Comparison of ENCODE assay signal across 23 cellular contexts in the genomic region with DNA sequence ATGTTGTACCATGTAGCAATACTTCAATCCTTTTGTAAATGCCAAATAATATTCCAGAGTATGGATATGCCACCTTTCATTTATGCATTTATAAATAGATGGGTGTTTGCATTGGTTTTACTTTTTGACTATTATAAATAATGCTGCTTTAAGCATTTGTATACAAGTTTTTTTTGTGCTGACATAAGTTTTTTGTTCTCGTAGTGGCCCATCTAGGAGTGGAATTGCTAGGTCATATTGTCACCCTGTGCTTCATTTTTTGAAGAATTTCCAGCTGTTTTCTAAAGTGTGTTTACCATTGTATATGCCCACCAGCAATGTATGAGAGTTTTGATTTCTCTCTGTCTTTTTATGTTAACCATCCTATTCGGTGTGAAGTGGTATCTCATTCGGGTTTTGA. TPM values are rescaled to one million over a fixed set of nuclear protein-coding genes. Genes with fewer than 3 reads are reported as not detected.
DNase-seq lines count a peak whose midpoint lies in the region; ATAC-seq and TF ChIP-seq lines count a peak whose summit lies in the region.
"Had no signal": no experiment of that assay in that cellular context is flagged by ENCODE, and none has a peak within 500 bp of the region (broad histone marks: within the 10 kb centered on the region; RNA-seq: fewer than 3 reads in every experiment).

No MANE protein-coding gene starts in this region.

- peaks cover 0 to 2% of the 10 kb centered on the region in 2 donors for H3K9me3 Mint-ChIP-seq in activated T-cell treated with anti-CD3 and anti-CD28 coated beads, Interleukin-2, amount 50 U/mL, for 72 hours
- H3K9me3 Mint-ChIP-seq in activated T-cell treated with anti-CD3 and anti-CD28 coated beads, Interleukin-2, amount 50 U/mL, for 24 hours, result no peaks in the 10 kb centered on the region
- H3K9me3 Mint-ChIP-seq in WTC11, result peaks cover 32% of the 10 kb centered on the region
- H3K9me3 Mint-ChIP-seq in Caco-2 (ENCODE audit: unreplicated experiment), result peaks cover 9% of the 10 kb centered on the region
- peaks cover 3% of the 10 kb centered on the region for H3K9me3 Mint-ChIP-seq in osteocyte (ENCODE audit: unreplicated experiment)

- no peak for TF ChIP-seq CTCF in HEK293 (tag by site-specific recombination; IDR thresholded peaks at IDR 0.05)
- TF ChIP-seq CTCF in WTC11 (IDR thresholded peaks at IDR 0.05), result no peak
- TF ChIP-seq CTCF in Caco-2 (IDR thresholded peaks at IDR 0.05; ENCODE audit: insufficient read depth in 1 of 2, low read depth in 1 of 2, low read length in 1 of 2, severe bottlenecking in 1 of 2, unreplicated experiment in 1 of 2), result no peak
- TF ChIP-seq CTCF in osteocyte (IDR thresholded peaks at IDR 0.05), result no peak
- no peak for TF ChIP-seq CTCF in upper lobe of left lung (IDR thresholded peaks at IDR 0.05)

- H3K4me3 ChIP-seq in HEK293 (ENCODE audit: low read depth, low read length) (no peak overlapping the region), Caco-2 (ENCODE audit: low read depth, low read length) (no peak overlapping the region), upper lobe of left lung (no peak overlapping the region)
- H3K4me3 ChIP-seq: BLaER1 treated with 17β-estradiol and CSF1 and Interleukin-3, amounts not matched to agents 10 nM and 100 nM; GM12878; GM23248 had no signal

- H3K27me3 Mint-ChIP-seq in activated T-cell treated with anti-CD3 and anti-CD28 coated beads, Interleukin-2, amount 50 U/mL, for 72 hours (ENCODE audit: low read depth), result peaks cover 37% of the 10 kb centered on the region
- H3K27me3 Mint-ChIP-seq in activated T-cell treated with anti-CD3 and anti-CD28 coated beads, Interleukin-2, amount 50 U/mL, for 24 hours, result peaks cover 44% of the 10 kb centered on the region
- H3K27me3 Mint-ChIP-seq in WTC11 (ENCODE audit: low read depth) (no peaks in the 10 kb centered on the region), Caco-2 (ENCODE audit: insufficient read depth, unreplicated experiment) (peaks cover 3% of the 10 kb centered on the region), osteocyte (ENCODE audit: unreplicated experiment) (peaks cover 80% of the 10 kb centered on the region)

- no peak overlapping the region for H3K27ac ChIP-seq in HEK293 (ENCODE audit: extremely low read depth, low read depth, low read length)
- no peak overlapping the region for H3K27ac ChIP-seq in upper lobe of left lung
- H3K27ac ChIP-seq: 22Rv1; BLaER1 treated with 17β-estradiol and CSF1 and Interleukin-3, amounts not matched to agents 10 nM and 100 nM; GM23248 had no signal

- BruUV-seq in Caco-2 (replicated peaks; lab: Mats Ljungman, UMichigan), result no TSS peak

- no peak overlapping the region for H3K4me3 Mint-ChIP-seq in activated T-cell treated with anti-CD3 and anti-CD28 coated beads, Interleukin-2, amount 50 U/mL, for 72 hours
- no peak overlapping the region for H3K4me3 Mint-ChIP-seq in activated T-cell treated with anti-CD3 and anti-CD28 coated beads, Interleukin-2, amount 50 U/mL, for 24 hours
- H3K4me3 Mint-ChIP-seq in WTC11, result no peak overlapping the region
- no peak overlapping the region for H3K4me3 Mint-ChIP-seq in Caco-2 (ENCODE audit: unreplicated experiment)
- no peak overlapping the region for H3K4me3 Mint-ChIP-seq in osteocyte (ENCODE audit: unreplicated experiment)
- H3K4me3 Mint-ChIP-seq: CD14-positive monocyte; CD4-positive, alpha-beta T cell; CD8-positive, alpha-beta memory T cell had no signal

- H3K4me1 Mint-ChIP-seq in activated T-cell treated with anti-CD3 and anti-CD28 coated beads, Interleukin-2, amount 50 U/mL, for 72 hours (ENCODE audit: low read depth), result no peaks in the 10 kb centered on the region
- H3K4me1 Mint-ChIP-seq in activated T-cell treated with anti-CD3 and anti-CD28 coated beads, Interleukin-2, amount 50 U/mL, for 24 hours (ENCODE audit: low read depth), result no peaks in the 10 kb centered on the region
- peaks cover 70% of the 10 kb centered on the region for H3K4me1 Mint-ChIP-seq in WTC11
- no peaks in the 10 kb centered on the region for H3K4me1 Mint-ChIP-seq in Caco-2 (ENCODE audit: low read depth, unreplicated experiment)
- no peaks in the 10 kb centered on the region for H3K4me1 Mint-ChIP-seq in osteocyte (ENCODE audit: unreplicated experiment)
- H3K4me1 Mint-ChIP-seq: CD14-positive monocyte; CD8-positive, alpha-beta memory T cell had no signal

- no peak for TF ChIP-seq EP300 in upper lobe of left lung (IDR thresholded peaks at IDR 0.05)

- POLR2A ChIA-PET in HEK293 (lab: Yijun Ruan, JAX) (no interaction called here), WTC11 (lab: Charles Lee) (no interaction called here), Caco-2 (lab: Charles Lee) (no interaction called here)

- intact Hi-C loops in Caco-2 (cut with micrococcal nuclease; ENCODE audit: unreplicated experiment), result no loop called here

- CTCF ChIA-PET in HEK293 (lab: Yijun Ruan, JAX) (no interaction called here), WTC11 (lab: Charles Lee) (no interaction called here), Caco-2 (lab: Charles Lee) (no interaction called here)

- TF ChIP-seq POLR2A in upper lobe of left lung (IDR thresholded peaks at IDR 0.05), result no peak

- H3K4me1 ChIP-seq in HEK293 (ENCODE audit: control insufficient read depth, insufficient read depth, low read length) (peaks cover 24% of the 10 kb centered on the region), Caco-2 (no peaks in the 10 kb centered on the region), upper lobe of left lung (peaks cover 0 to 7% (median 3%) of the 10 kb centered on the region in 4 donors)
- H3K4me1 ChIP-seq: BE2C; BLaER1 treated with 17β-estradiol and CSF1 and Interleukin-3, amounts not matched to agents 10 nM and 100 nM had no signal

- WGBS in upper lobe of left lung, 2 donors, result 90 to 92% methylated on average over 3 of the region's 3 CpGs

- peaks cover 0 to 1% of the 10 kb centered on the region in 2 donors for H3K36me3 Mint-ChIP-seq in activated T-cell treated with anti-CD3 and anti-CD28 coated beads, Interleukin-2, amount 50 U/mL, for 72 hours (ENCODE audit: insufficient read depth in 2 of 2)
- H3K36me3 Mint-ChIP-seq in activated T-cell treated with anti-CD3 and anti-CD28 coated beads, Interleukin-2, amount 50 U/mL, for 24 hours (ENCODE audit: low read depth), result no peaks in the 10 kb centered on the region
- H3K36me3 Mint-ChIP-seq in WTC11 (peaks cover 32% of the 10 kb centered on the region), Caco-2 (ENCODE audit: insufficient read depth, unreplicated experiment) (no peaks in the 10 kb centered on the region), osteocyte (ENCODE audit: unreplicated experiment) (no peaks in the 10 kb centered on the region)
- H3K36me3 Mint-ChIP-seq: CD14-positive monocyte had no signal

- H3K27me3 ChIP-seq in Caco-2 (replicated peaks; ENCODE audit: control insufficient read depth, insufficient read depth, low read length) (no peaks in the 10 kb centered on the region), upper lobe of left lung (no peaks in the 10 kb centered on the region)
- H3K27me3 ChIP-seq: BLaER1 treated with 17β-estradiol and CSF1 and Interleukin-3, amounts not matched to agents 10 nM and 100 nM had no signal

- H3K36me3 ChIP-seq in HEK293 (ENCODE audit: control insufficient read depth in 2 of 2, insufficient read depth in 1 of 2, low read length in 2 of 2) (peaks cover 0 to 4% of the 10 kb centered on the region in 2 experiments; a peak in 1 of 3 replicates), Caco-2 (ENCODE audit: control insufficient read depth, insufficient read depth, low read length) (no peaks in the 10 kb centered on the region), upper lobe of left lung (no peaks in the 10 kb centered on the region)
- H3K36me3 ChIP-seq: BE2C; BLaER1 treated with 17β-estradiol and CSF1 and Interleukin-3, amounts not matched to agents 10 nM and 100 nM had no signal

- H3K27ac Mint-ChIP-seq in activated T-cell treated with anti-CD3 and anti-CD28 coated beads, Interleukin-2, amount 50 U/mL, for 72 hours, result peak overlapping the region; percentile 13
- no peak overlapping the region for H3K27ac Mint-ChIP-seq in activated T-cell treated with anti-CD3 and anti-CD28 coated beads, Interleukin-2, amount 50 U/mL, for 24 hours
- H3K27ac Mint-ChIP-seq in WTC11, result peak overlapping the region; percentile 14; the same call in 1 of the 2 replicates
- no peak overlapping the region for H3K27ac Mint-ChIP-seq in Caco-2 (ENCODE audit: unreplicated experiment)
- no peak overlapping the region for H3K27ac Mint-ChIP-seq in osteocyte (ENCODE audit: unreplicated experiment)
- H3K27ac Mint-ChIP-seq: CD14-positive monocyte; CD4-positive, alpha-beta T cell; CD8-positive, alpha-beta memory T cell had no signal

- H3K9me3 ChIP-seq in HEK293 (ENCODE audit: control insufficient read depth, insufficient read depth, low read depth, low read length) (no peaks in the 10 kb centered on the region), Caco-2 (no peaks in the 10 kb centered on the region), upper lobe of left lung (no peaks in the 10 kb centered on the region)
- H3K9me3 ChIP-seq: BE2C had no signal

- ATAC-seq in activated T-cell treated with anti-CD3 and anti-CD28 coated beads, Interleukin-2, amount 50 U/mL, for 72 hours (replicated peaks in 1 of 2), result no peak
- no peak for ATAC-seq in WTC11
- ATAC-seq in upper lobe of left lung (ENCODE audit: low FRiP score in 2 of 2), result no peak
- ATAC-seq: GM12878 had no signal

- no peak for DNase-seq in activated T-cell treated with anti-CD3 and anti-CD28 coated beads, Interleukin-2, amount 50 U/mL, for 72 hours
- no peak for DNase-seq in activated T-cell treated with anti-CD3 and anti-CD28 coated beads, Interleukin-2, amount 50 U/mL, for 24 hours
- no peak for DNase-seq in WTC11 (ENCODE audit: low spot score)
- DNase-seq in Caco-2, result no peak
- DNase-seq in osteocyte (ENCODE audit: extremely low spot score, unreplicated experiment), result no peak
- no peak for DNase-seq in upper lobe of left lung
- DNase-seq: ACHN; AML-193; BE2C; Calu3; CD4-positive, alpha-beta T cell; CD8-positive, alpha-beta memory T cell; DMS153; EL; GDM1; GM23248; H7; HCEC 1CT had no signal

TF ChIP-seq in HEK293, 187 proteins besides CTCF, POLR2A, EP300 and RAD21 (continues in another document):
- TF ChIP-seq ZNF140 (tag by site-specific recombination; IDR thresholded peaks at IDR 0.05), result peak; percentile 91
- TF ChIP-seq HOXC10 (CRISPR knock-in tag; IDR thresholded peaks at IDR 0.05), result no peak
- TF ChIP-seq ZNF660 (tag by site-specific recombination; IDR thresholded peaks at IDR 0.05), result no peak

RNA-seq across cellular contexts. Expression of a gene that starts 6.9 kb away (rescaled TPM):
- total RNA-seq in activated T-cell treated with anti-CD3 and anti-CD28 coated beads, Interleukin-2, amount 50 U/mL, for 72 hours, result under 1 TPM; 0.12 to 0.21 TPM
- 69.5 to 74.5 TPM (median 69.8 TPM) in 3 replicates for total RNA-seq in WTC11 (2021)
- 23.2 and 31.1 TPM in 2 replicates for total RNA-seq in Caco-2 (2022)
- total RNA-seq in osteocyte, result 0.89 and 0.99 TPM in 2 replicates
- total RNA-seq in upper lobe of left lung, result 100 to 1,000 TPM in 2 of 6 donors, 10 to 100 TPM in 4; 22.3 to 129 (median 60.4) TPM
- total RNA-seq: GM23248 had no signal

RNA-seq across cellular contexts. Expression of a gene that starts 36.1 kb away (rescaled TPM):
- total RNA-seq in activated T-cell treated with anti-CD3 and anti-CD28 coated beads, Interleukin-2, amount 50 U/mL, for 72 hours, result 10 to 100 TPM; 16.0 to 17.1 TPM
- total RNA-seq in WTC11 (2021), result 13.4 to 15.8 TPM (median 14.8 TPM) in 3 replicates
- total RNA-seq in Caco-2 (2022), result 13.9 and 15.3 TPM in 2 replicates
- 18.9 and 20.8 TPM in 2 replicates for total RNA-seq in osteocyte
- total RNA-seq in upper lobe of left lung, result 10 to 100 TPM in 4 of 6 donors, 1 to 10 TPM in 2; 4.2 to 37.5 (median 18.9) TPM

Comparison
In these comparisons a context has a peak if more than half of its experiments do, and no peak if none do; other contexts are left out.
1. H3K27ac Mint-ChIP-seq: peak in activated T-cell treated with anti-CD3 and anti-CD28 coated beads, Interleukin-2, amount 50 U/mL, for 72 hours (single experiment) and WTC11 (single experiment); none in activated T-cell treated with anti-CD3 and anti-CD28 coated beads, Interleukin-2, amount 50 U/mL, for 24 hours (single experiment), Caco-2 (single experiment) and osteocyte (single experiment).
2. RNA of a gene that starts 6.9 kb away (total RNA-seq): 22.3 to 129 TPM in upper lobe of left lung, 69.5 to 74.5 TPM in WTC11 and 23.2 to 31.1 TPM in Caco-2; 0.89 to 0.99 TPM in osteocyte and 0.12 to 0.21 TPM in activated T-cell treated with anti-CD3 and anti-CD28 coated beads, Interleukin-2, amount 50 U/mL, for 72 hours; every median in the first group is over 10 times any median in the second.